In the genomic region with DNA sequence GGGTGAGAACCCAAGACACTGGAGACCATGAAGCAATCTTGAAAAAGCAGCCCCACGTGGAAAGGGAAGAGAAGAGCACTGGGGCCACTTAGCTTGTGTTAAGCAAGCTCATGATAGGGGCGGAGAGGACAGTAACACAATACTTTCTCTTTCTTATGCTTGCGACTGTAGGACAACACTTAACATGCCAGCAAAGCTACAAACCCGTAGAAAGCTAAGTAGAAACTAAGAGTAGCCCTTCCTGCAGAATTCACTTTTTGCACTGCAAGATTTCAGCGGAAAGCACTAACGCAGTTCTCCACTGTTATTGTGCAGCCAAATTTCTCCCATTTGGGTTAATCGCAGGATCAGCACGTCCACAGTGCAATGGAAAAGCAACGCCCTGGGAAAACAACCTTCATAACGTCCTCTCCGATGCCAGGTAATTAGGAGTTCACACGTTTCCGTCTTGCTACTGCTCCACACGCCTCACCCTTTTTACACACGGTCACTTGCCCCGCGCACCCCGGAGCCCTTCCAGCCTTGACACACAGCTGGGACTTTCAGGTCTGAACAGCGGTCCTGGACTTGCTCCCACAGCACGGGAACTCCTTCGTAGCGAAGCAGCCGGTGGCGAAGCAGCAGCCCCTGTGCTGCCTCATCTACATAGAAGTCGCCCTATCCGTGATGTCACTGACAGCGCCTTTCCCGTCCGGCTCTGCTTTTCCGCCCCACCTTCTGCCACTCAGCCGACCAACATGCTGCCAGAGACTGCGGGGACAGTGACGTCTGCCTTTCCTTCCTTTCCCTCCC, we compare ENCODE assay signal across 8 cellular contexts.
DNase-seq lines count a peak whose midpoint lies in the region; ATAC-seq, FAIRE-seq and TF ChIP-seq lines count a peak whose summit lies in the region.

No MANE protein-coding gene starts in this region.

- H3K27ac ChIP-seq in WERI-Rb-1 = peak overlapping the region; percentile 99

- DNase-seq in GM18507 (ENCODE audit: extremely low spot score, insufficient read length, low read depth) (peak; percentile 30), NCI-H2107 (lab: John Stamatoyannopoulos, UW) (peak; percentile 57), WERI-Rb-1 (peak; percentile 100), bronchial epithelial cell (ENCODE audit: low read depth) (peak; percentile 97), iris pigment epithelial cell (ENCODE audit: low read depth) (peak; percentile 88), NCI-H226 (no peak)
- peak; percentile 66 to 73 for DNase-seq in stimulated activated CD4-positive, alpha-beta T cell treated with anti-CD3 and anti-CD28 coated beads, Interleukin-12 subunit alpha, Interleukin-12 subunit beta, amount 100 ng/mL, for 24 hours (ENCODE audit: low read depth in 2 of 2)

- TF ChIP-seq CTCF in WERI-Rb-1 (IDR thresholded peaks at IDR 0.05; ENCODE audit: low read depth, low read length) (no peak), bronchial epithelial cell (IDR thresholded peaks at IDR 0.05; ENCODE audit: insufficient read depth, low read length, severe bottlenecking) (no peak)

- H3K36me3 ChIP-seq in WERI-Rb-1 = no peaks in the 10 kb centered on the region
- H3K36me3 ChIP-seq in bronchial epithelial cell (ENCODE audit: control insufficient read depth, insufficient read depth, low read length) = no peaks in the 10 kb centered on the region

- FAIRE-seq in GM18507 (lab: Jason Lieb, UNC) (peak; percentile 73), bronchial epithelial cell (lab: Jason Lieb, UNC) (no peak)

- no peaks in the 10 kb centered on the region for H3K27me3 ChIP-seq in WERI-Rb-1 (ENCODE audit: insufficient read depth, low read depth, severe bottlenecking)
- H3K27me3 ChIP-seq in bronchial epithelial cell (ENCODE audit: control insufficient read depth, insufficient read depth, low read length) = no peaks in the 10 kb centered on the region

- H3K9me3 ChIP-seq in WERI-Rb-1 (ENCODE audit: severe bottlenecking) = peaks cover 4% of the 10 kb centered on the region

- ATAC-seq in HG02981 (IDR thresholded peaks at IDR 0.05; ENCODE audit: unreplicated experiment) = peak; percentile 79

- H3K4me3 ChIP-seq in WERI-Rb-1 (ENCODE audit: low read depth, low read length) (peak overlapping the region; percentile 44), bronchial epithelial cell (ENCODE audit: low read depth, low read length) (peak overlapping the region; percentile 38)
